ENCODE assay signal across 8 cellular contexts in genomic region chr1:166910396-166910994, GRCh38. TPM values are rescaled to one million over a fixed set of nuclear protein-coding genes. Genes with fewer than 3 reads are reported as not detected.
DNase-seq lines count a peak whose midpoint lies in the region; FAIRE-seq and TF ChIP-seq lines count a peak whose summit lies in the region.

No MANE protein-coding gene starts in this region.

- no peaks in the 10 kb centered on the region for H3K4me1 Mint-ChIP-seq in type B pancreatic cell (ENCODE audit: unreplicated experiment)

- FAIRE-seq in RCC 7860 (lab: Jason Lieb, UNC): peak; percentile 93

- H3K4me3 ChIP-seq in fibroblast of pulmonary artery (replicated peaks; ENCODE audit: low read depth, low read length): no peak overlapping the region

- H3K4me3 Mint-ChIP-seq in type B pancreatic cell: no peak overlapping the region

- H3K36me3 Mint-ChIP-seq in type B pancreatic cell: no peaks in the 10 kb centered on the region

- DNase-seq in ELR (ENCODE audit: low read depth) (peak; percentile 89), H4 (ENCODE audit: low spot score) (peak; percentile 95), RCC 7860 (ENCODE audit: low spot score) (peak; percentile 89), fibroblast of pulmonary artery (ENCODE audit: low read depth) (peak; percentile 91), nucleus accumbens (lab: John Stamatoyannopoulos, UW) (peak in 48 of 56 donors; percentile 1 to 84 (median 39)), type B pancreatic cell (ENCODE audit: extremely low spot score, unreplicated experiment) (no peak)
- DNase-seq in activated T-cell treated with anti-CD3 and anti-CD28 coated beads, Interleukin-2, amount 50 U/mL, for 48 hours: peak; percentile 65 to 79

- no peaks in the 10 kb centered on the region for H3K9me3 Mint-ChIP-seq in type B pancreatic cell

- TF ChIP-seq CTCF in LNCAP (IDR thresholded peaks at IDR 0.05): peak; percentile 92
- peak; percentile 72 for TF ChIP-seq CTCF in fibroblast of pulmonary artery (IDR thresholded peaks at IDR 0.05; ENCODE audit: low read length, missing control alignments)
- TF ChIP-seq CTCF in type B pancreatic cell (conservative IDR thresholded peaks at IDR 0.05): peak; percentile 93

- peaks cover 39% of the 10 kb centered on the region for H3K27me3 Mint-ChIP-seq in type B pancreatic cell

- H3K27ac Mint-ChIP-seq in type B pancreatic cell: peak overlapping the region; percentile 35

RNA-seq across cellular contexts. Expression of gene TADA1, which starts 34.4 kb away (rescaled TPM):
- total RNA-seq in H4 (2014; rRNA removed; shearing (Covaris generic)): 16.3 and 20.9 TPM in 2 replicates
- total RNA-seq in type B pancreatic cell (ENCODE audit: low replicate concordance): 12.4 and 18.4 TPM in 2 replicates
